8 cellular contexts compared by ENCODE assay signal in genomic region chr5:172282277-172283019, GRCh38. TPM values are rescaled to one million over a fixed set of nuclear protein-coding genes. Genes with fewer than 3 reads are reported as not detected.
DNase-seq lines count a peak whose midpoint lies in the region; TF ChIP-seq lines count a peak whose summit lies in the region.

No MANE protein-coding gene starts in this region.

- H3K79me2 ChIP-seq in neural progenitor cell (ENCODE audit: low read depth): peaks cover 59% of the 10 kb centered on the region

- TF ChIP-seq CTCF in Caco-2 (IDR thresholded peaks at IDR 0.05; ENCODE audit: insufficient read depth in 1 of 2, low read depth in 1 of 2, low read length in 1 of 2, severe bottlenecking in 1 of 2, unreplicated experiment in 1 of 2): no peak
- TF ChIP-seq CTCF in NB4 (IDR thresholded peaks at IDR 0.05; ENCODE audit: low read depth, low read length): no peak
- TF ChIP-seq CTCF in neural progenitor cell (IDR thresholded peaks at IDR 0.05): no peak

- 10% methylated on average over 9 to 13 of the region's 13 CpGs for WGBS in ectodermal cell, 2 experiments

- no peaks in the 10 kb centered on the region for H3K9me3 ChIP-seq in Caco-2
- no peaks in the 10 kb centered on the region for H3K9me3 ChIP-seq in ectodermal cell (ENCODE audit: control insufficient read depth, low read length)
- no peaks in the 10 kb centered on the region for H3K9me3 ChIP-seq in neural progenitor cell (ENCODE audit: low read depth)

- H3K4me1 ChIP-seq in Caco-2 (peaks cover 5% of the 10 kb centered on the region; the same call in 1 of the 2 replicates), ectodermal cell (ENCODE audit: control insufficient read depth, insufficient read depth, low read length) (no peaks in the 10 kb centered on the region), neural progenitor cell (peaks cover 22% of the 10 kb centered on the region)

- DNase-seq in Caco-2: no peak
- DNase-seq in NB4 (ENCODE audit: low read depth): no peak
- no peak for DNase-seq in neural progenitor cell (ENCODE audit: low spot score)
- no peak for DNase-seq in AG20443 (ENCODE audit: low spot score)
- no peak for DNase-seq in OCI-M2 (lab: John Stamatoyannopoulos, UW; ENCODE audit: unreplicated experiment)
- no peak for DNase-seq in NCI-H748 (lab: John Stamatoyannopoulos, UW; ENCODE audit: unreplicated experiment)
- DNase-seq in cerebellum (ENCODE audit: low spot score): no peak

- intact Hi-C loops in Caco-2 (cut with micrococcal nuclease; ENCODE audit: unreplicated experiment): loop anchor here (1.0 to 5.0 kb wide), 3 partner anchors 48 to 94 kb away; partner anchors contain the start of gene STK10

- TSS peak; percentile 42 for BruUV-seq in Caco-2 (replicated peaks; lab: Mats Ljungman, UMichigan)

- H3K36me3 Mint-ChIP-seq in Caco-2 (ENCODE audit: insufficient read depth, unreplicated experiment): peaks cover 17% of the 10 kb centered on the region
- H3K36me3 Mint-ChIP-seq in neural progenitor cell: peaks cover 17% of the 10 kb centered on the region

- H3K27ac Mint-ChIP-seq in Caco-2 (ENCODE audit: unreplicated experiment) (peak overlapping the region; percentile 84), neural progenitor cell (peak overlapping the region; percentile 96)

- CTCF ChIA-PET in Caco-2 (lab: Charles Lee): interaction anchor here (0.7 to 1.4 kb wide), 5 partner anchors 9 to 1777 kb away, joined by 3 to 4 read pairs (median 3); no protein-coding TSS in a partner anchor

- no peaks in the 10 kb centered on the region for H3K27me3 Mint-ChIP-seq in Caco-2 (ENCODE audit: insufficient read depth, unreplicated experiment)
- no peaks in the 10 kb centered on the region for H3K27me3 Mint-ChIP-seq in neural progenitor cell (ENCODE audit: insufficient read depth, low read depth)

- peak overlapping the region; percentile 51 for H2AFZ ChIP-seq in neural progenitor cell (replicated peaks)

- no peaks in the 10 kb centered on the region for H3K9me3 Mint-ChIP-seq in Caco-2 (ENCODE audit: unreplicated experiment)
- H3K9me3 Mint-ChIP-seq in neural progenitor cell: peaks cover 7% of the 10 kb centered on the region

- H3K9ac ChIP-seq in neural progenitor cell: peak overlapping the region; percentile 79

- peak overlapping the region; percentile 86 for H3K4me3 Mint-ChIP-seq in Caco-2 (ENCODE audit: unreplicated experiment)
- H3K4me3 Mint-ChIP-seq in neural progenitor cell: peak overlapping the region; percentile 99

- H3K27ac ChIP-seq in ectodermal cell (ENCODE audit: insufficient read depth, low read depth, low read length, poor library complexity, severe bottlenecking) (peak overlapping the region; percentile 96), neural progenitor cell (peak overlapping the region; percentile 90)

- peaks cover 27% of the 10 kb centered on the region for H3F3A ChIP-seq in neural progenitor cell (ENCODE audit: low read depth)

- H3K36me3 ChIP-seq in Caco-2 (ENCODE audit: control insufficient read depth, insufficient read depth, low read length): no peaks in the 10 kb centered on the region; the same call in 1 of the 2 replicates
- no peaks in the 10 kb centered on the region for H3K36me3 ChIP-seq in ectodermal cell (ENCODE audit: control insufficient read depth, insufficient read depth, low read length)
- no peaks in the 10 kb centered on the region for H3K36me3 ChIP-seq in neural progenitor cell

- peak overlapping the region; percentile 86 for H3K4me2 ChIP-seq in neural progenitor cell

- H3K4me1 Mint-ChIP-seq in Caco-2 (ENCODE audit: low read depth, unreplicated experiment) (peaks cover 9% of the 10 kb centered on the region), neural progenitor cell (peaks cover 34% of the 10 kb centered on the region)

- H3K27me3 ChIP-seq in Caco-2 (replicated peaks; ENCODE audit: control insufficient read depth, insufficient read depth, low read length) (no peaks in the 10 kb centered on the region), ectodermal cell (ENCODE audit: control insufficient read depth, insufficient read depth, low read length, poor library complexity, severe bottlenecking) (peaks cover 5% of the 10 kb centered on the region), neural progenitor cell (no peaks in the 10 kb centered on the region)

- POLR2A ChIA-PET in Caco-2 (lab: Charles Lee): interaction anchor here (0.6 to 0.8 kb wide), 4 partner anchors 47 to 1334 kb away, joined by 3 to 4 read pairs (median 4); partner anchors contain the start of gene FBXW11

- H3K4me3 ChIP-seq in Caco-2 (ENCODE audit: low read depth, low read length) (peak overlapping the region; percentile 84), NB4 (ENCODE audit: low read depth, low read length) (peak overlapping the region; percentile 83), ectodermal cell (ENCODE audit: insufficient read depth, low read depth, low read length) (peak overlapping the region; percentile 76), neural progenitor cell (peak overlapping the region; percentile 99)

- peaks cover 56% of the 10 kb centered on the region for H4K20me1 ChIP-seq in neural progenitor cell (ENCODE audit: low read depth)

- TF ChIP-seq POLR2A in NB4 (IDR thresholded peaks at IDR 0.05; ENCODE audit: extremely low read depth, insufficient read length): no peak

RNA-seq across cellular contexts. Expression of gene UBTD2, which starts 1.1 kb away (rescaled TPM):
- total RNA-seq in Caco-2 (2022): 32.4 and 33.2 TPM in 2 replicates
- polyA plus RNA-seq in ectodermal cell (2013, experiment 1 of 4): 65.0 TPM
- 75.4 TPM for polyA plus RNA-seq in ectodermal cell (2013, experiment 2 of 4)
- 57.9 TPM for polyA plus RNA-seq in ectodermal cell (2013, experiment 3 of 4)
- 63.6 TPM for polyA plus RNA-seq in ectodermal cell (2013, experiment 4 of 4)
- total RNA-seq in neural progenitor cell (ENCODE audit: low replicate concordance): 62.5 and 92.9 TPM in 2 replicates
- total RNA-seq in cerebellum: 48.5 TPM
